1 cellular context compared by ENCODE assay signal in the genomic region with DNA sequence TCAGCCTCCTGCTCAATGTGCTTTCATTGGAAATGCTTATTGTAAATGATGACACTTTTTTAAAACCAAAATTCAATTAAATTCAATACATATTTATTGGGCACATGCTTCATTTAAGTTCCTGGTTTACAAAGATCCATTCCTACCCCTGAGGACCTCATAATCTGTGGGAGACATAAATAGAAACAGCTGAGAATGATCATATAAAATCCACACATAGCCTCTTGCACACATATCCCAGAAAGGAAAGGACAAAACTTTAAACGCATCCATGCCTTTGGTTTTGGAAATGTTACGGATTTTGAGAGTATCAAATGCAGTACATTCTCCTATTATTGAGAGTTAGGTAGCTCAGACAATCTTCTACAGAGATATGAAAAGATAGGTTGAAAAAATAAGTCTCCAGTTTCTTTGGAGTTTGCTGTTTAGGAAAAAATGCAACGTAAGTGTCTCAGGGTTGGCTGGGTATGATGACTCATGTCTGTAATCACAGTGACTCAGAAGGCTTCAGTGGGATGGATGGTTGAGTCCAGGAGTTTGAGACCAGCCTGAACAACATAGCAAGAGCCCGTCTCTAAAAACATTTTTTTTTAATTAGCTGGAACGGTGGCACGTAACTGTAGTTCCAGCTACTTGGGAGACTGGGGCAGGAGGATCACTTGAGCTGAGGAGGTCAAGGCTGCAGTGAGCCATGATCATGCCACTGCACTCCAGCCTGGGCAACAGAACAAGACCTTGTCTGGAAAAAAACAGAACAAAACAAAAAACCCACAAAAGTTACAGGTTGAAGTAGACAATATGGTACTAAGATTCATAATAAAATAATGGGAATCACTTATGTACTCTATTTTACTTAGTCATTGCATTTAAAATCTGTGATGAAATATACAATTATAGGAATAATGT.
A peak's percentile ranks its signal among the peaks of the same experiment; 100 is the strongest.
TF ChIP-seq lines count a peak whose summit lies in the region.

No MANE protein-coding gene starts in this region.

TF ChIP-seq in HEK293, 187 proteins besides CTCF, POLR2A, EP300 and RAD21 (continued from another document):
- TF ChIP-seq ZNF692 (tag by site-specific recombination; IDR thresholded peaks at IDR 0.05), result peak; percentile 49; the same call in 1 of the 2 replicates
- TF ChIP-seq GLI2 (tag by site-specific recombination; IDR thresholded peaks at IDR 0.05; ENCODE audit: borderline replicate concordance, low read depth), result no peak
- 0 out of 2 replicates have a peak, but pooled peaks have one; percentile 61 for TF ChIP-seq ZNF350 (tag by site-specific recombination; IDR thresholded peaks at IDR 0.05)
- no peak for TF ChIP-seq ZBTB21 (tag by site-specific recombination; IDR thresholded peaks at IDR 0.05)
- TF ChIP-seq ZNF707 (tag by site-specific recombination; IDR thresholded peaks at IDR 0.05), result no peak
- TF ChIP-seq, protein P1, sequence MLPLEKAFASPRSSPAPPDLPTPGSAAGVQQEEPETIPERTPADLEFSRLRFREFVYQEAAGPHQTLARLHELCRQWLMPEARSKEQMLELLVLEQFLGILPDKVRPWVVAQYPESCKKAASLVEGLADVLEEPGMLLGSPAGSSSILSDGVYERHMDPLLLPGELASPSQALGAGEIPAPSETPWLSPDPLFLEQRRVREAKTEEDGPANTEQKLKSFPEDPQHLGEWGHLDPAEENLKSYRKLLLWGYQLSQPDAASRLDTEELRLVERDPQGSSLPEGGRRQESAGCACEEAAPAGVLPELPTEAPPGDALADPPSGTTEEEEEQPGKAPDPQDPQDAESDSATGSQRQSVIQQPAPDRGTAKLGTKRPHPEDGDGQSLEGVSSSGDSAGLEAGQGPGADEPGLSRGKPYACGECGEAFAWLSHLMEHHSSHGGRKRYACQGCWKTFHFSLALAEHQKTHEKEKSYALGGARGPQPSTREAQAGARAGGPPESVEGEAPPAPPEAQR (tag by site-specific recombination; IDR thresholded peaks at IDR 0.05), result no peak
- TF ChIP-seq HIC1 (tag by site-specific recombination; IDR thresholded peaks at IDR 0.05), result peak; percentile 16; the same call in 1 of the 2 replicates
- TF ChIP-seq BCL6B (tag by site-specific recombination; IDR thresholded peaks at IDR 0.05), result peak; percentile 70; the same call in 1 of the 2 replicates
- TF ChIP-seq ZNF112 (tag by site-specific recombination; IDR thresholded peaks at IDR 0.05), result no peak
- TF ChIP-seq GFI1B (tag by site-specific recombination; IDR thresholded peaks at IDR 0.05), result no peak
- no peak for TF ChIP-seq EGR2 (tag by site-specific recombination; IDR thresholded peaks at IDR 0.05; ENCODE audit: low read depth)
- TF ChIP-seq SP7 (tag by site-specific recombination; IDR thresholded peaks at IDR 0.05), result peak; percentile 65; the same call in 1 of the 2 replicates
- no peak for TF ChIP-seq ZNF426 (tag by site-specific recombination; IDR thresholded peaks at IDR 0.05)
- TF ChIP-seq GLIS1 (tag by site-specific recombination; IDR thresholded peaks at IDR 0.05), result peak; percentile 33
- TF ChIP-seq, protein P2, sequence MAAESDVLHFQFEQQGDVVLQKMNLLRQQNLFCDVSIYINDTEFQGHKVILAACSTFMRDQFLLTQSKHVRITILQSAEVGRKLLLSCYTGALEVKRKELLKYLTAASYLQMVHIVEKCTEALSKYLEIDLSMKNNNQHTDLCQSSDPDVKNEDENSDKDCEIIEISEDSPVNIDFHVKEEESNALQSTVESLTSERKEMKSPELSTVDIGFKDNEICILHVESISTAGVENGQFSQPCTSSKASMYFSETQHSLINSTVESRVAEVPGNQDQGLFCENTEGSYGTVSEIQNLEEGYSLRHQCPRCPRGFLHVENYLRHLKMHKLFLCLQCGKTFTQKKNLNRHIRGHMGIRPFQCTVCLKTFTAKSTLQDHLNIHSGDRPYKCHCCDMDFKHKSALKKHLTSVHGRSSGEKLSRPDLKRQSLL (tag by site-specific recombination; IDR thresholded peaks at IDR 0.05), result peak; percentile 61; the same call in 1 of the 2 replicates
- peak; percentile 38; the same call in 1 of the 2 replicates for TF ChIP-seq ZNF366 (tag by site-specific recombination; conservative IDR thresholded peaks at IDR 0.05)
- TF ChIP-seq OVOL3 (tag by site-specific recombination; IDR thresholded peaks at IDR 0.05), result 0 out of 2 replicates have a peak, but pooled peaks have one; percentile 24
- no peak for TF ChIP-seq PRDM2 (tag by site-specific recombination; IDR thresholded peaks at IDR 0.05; ENCODE audit: borderline replicate concordance)
- TF ChIP-seq, protein P3, sequence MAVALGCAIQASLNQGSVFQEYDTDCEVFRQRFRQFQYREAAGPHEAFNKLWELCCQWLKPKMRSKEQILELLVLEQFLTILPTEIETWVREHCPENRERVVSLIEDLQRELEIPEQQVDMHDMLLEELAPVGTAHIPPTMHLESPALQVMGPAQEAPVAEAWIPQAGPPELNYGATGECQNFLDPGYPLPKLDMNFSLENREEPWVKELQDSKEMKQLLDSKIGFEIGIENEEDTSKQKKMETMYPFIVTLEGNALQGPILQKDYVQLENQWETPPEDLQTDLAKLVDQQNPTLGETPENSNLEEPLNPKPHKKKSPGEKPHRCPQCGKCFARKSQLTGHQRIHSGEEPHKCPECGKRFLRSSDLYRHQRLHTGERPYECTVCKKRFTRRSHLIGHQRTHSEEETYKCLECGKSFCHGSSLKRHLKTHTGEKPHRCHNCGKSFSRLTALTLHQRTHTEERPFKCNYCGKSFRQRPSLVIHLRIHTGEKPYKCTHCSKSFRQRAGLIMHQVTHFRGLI (tag by site-specific recombination; IDR thresholded peaks at IDR 0.05), result no peak
- TF ChIP-seq IKZF3 (tag by site-specific recombination; IDR thresholded peaks at IDR 0.05), result 0 out of 2 replicates have a peak, but pooled peaks have one; percentile 33
- peak; percentile 63 for TF ChIP-seq ZNF629 (tag by site-specific recombination; IDR thresholded peaks at IDR 0.05)
- TF ChIP-seq ZFP69B (tag by site-specific recombination; IDR thresholded peaks at IDR 0.05), result no peak
- TF ChIP-seq ZBTB44 (tag by site-specific recombination; IDR thresholded peaks at IDR 0.05), result 0 out of 2 replicates have a peak, but pooled peaks have one; percentile 23
- TF ChIP-seq ZNF660 (tag by site-specific recombination; IDR thresholded peaks at IDR 0.05), result 0 out of 2 replicates have a peak, but pooled peaks have one; percentile 19
